ENCODE assay signal across 7 cellular contexts in genomic region chr1:25566730-25567341, GRCh38. TPM values are rescaled to one million over a fixed set of nuclear protein-coding genes. Genes with fewer than 3 reads are reported as not detected.
A peak's percentile ranks its signal among the peaks of the same experiment; 100 is the strongest.
DNase-seq lines count a peak whose midpoint lies in the region; ATAC-seq and TF ChIP-seq lines count a peak whose summit lies in the region.

No MANE protein-coding gene starts in this region.

- no peak overlapping the region for H2AFZ ChIP-seq in HCT116 (ENCODE audit: low read depth, low read length, poor library complexity, severe bottlenecking)

- POLR2A ChIA-PET in HCT116 (lab: Charles Lee): interaction anchor here (0.6 kb wide), 1 partner anchor 24 kb away, joined by 3 read pairs; the partner anchor contains the start of gene LDLRAP1

- intact Hi-C loops in HCT116 (cut with micrococcal nuclease): no loop called here
- intact Hi-C loops in head of caudate nucleus (cut with DNase I): no loop called here

- peak overlapping the region; percentile 96 for H3K27ac ChIP-seq in HCT116 (ENCODE audit: low read depth, low read length)

- DNase-seq in HCT116 (ENCODE audit: low read depth, low spot score) (no peak), head of caudate nucleus (peak; percentile 45 to 90 (median 74)), smooth muscle cell of the brain vasculature (ENCODE audit: low read depth, low spot score) (peak; percentile 83), NCI-H2107 treated with DMSO at 0.1 percent for 48 hours (lab: John Stamatoyannopoulos, UW; ENCODE audit: unreplicated experiment) (no peak), SIG-M5 (lab: John Stamatoyannopoulos, UW) (no peak), T1000 (lab: John Stamatoyannopoulos, UW) (no peak)
- DNase-seq in activated T-cell treated with anti-CD3 and anti-CD28 coated beads, Interleukin-2, amount 50 U/mL, for 48 hours: peak; percentile 69 to 75

- CTCF ChIA-PET in HCT116 (lab: Charles Lee): interaction anchor here (0.7 kb wide), 1 partner anchor 63 kb away, joined by 3 read pairs; no protein-coding TSS in a partner anchor

- H3K4me2 ChIP-seq in HCT116 (ENCODE audit: low read length): peak overlapping the region; percentile 94

- no peaks in the 10 kb centered on the region for H4K20me1 ChIP-seq in HCT116 (ENCODE audit: insufficient read depth)

- H3K36me3 ChIP-seq in HCT116 (ENCODE audit: control insufficient read depth in 1 of 2, insufficient read depth in 2 of 2, low read length in 2 of 2): peaks cover 5 to 6% of the 10 kb centered on the region in 2 experiments; a peak in 1 of 4 replicates

- RAD21 ChIA-PET in HCT116 (lab: Charles Lee; ENCODE audit: low non-redundant PET in 1 of 2, low total read pairs in 2 of 2, uncharacterized antibody in 2 of 2, unreplicated experiment in 2 of 2): no interaction called here

- TF ChIP-seq CTCF in HCT116 (IDR thresholded peaks at IDR 0.05 in 2 of 3, conservative IDR thresholded peaks at IDR 0.05 in 1 of 3; ENCODE audit: borderline replicate concordance in 1 of 3, insufficient read depth in 1 of 3, low read depth in 2 of 3, low read length in 2 of 3): no peak

- TF ChIP-seq POLR2A in HCT116 (IDR thresholded peaks at IDR 0.05; ENCODE audit: borderline replicate concordance, extremely low read depth, insufficient read depth, insufficient read length): no peak

- H3K4me3 ChIP-seq in HCT116 (replicated peaks in 1 of 2; ENCODE audit: low read depth in 1 of 2, low read length in 2 of 2): no peak overlapping the region

- no peaks in the 10 kb centered on the region for H3K79me2 ChIP-seq in HCT116 (ENCODE audit: insufficient read depth, low read length)

- H3K9me2 ChIP-seq in HCT116 (ENCODE audit: insufficient read depth): no peaks in the 10 kb centered on the region

- H3K9ac ChIP-seq in HCT116 (ENCODE audit: low read length): peak overlapping the region; percentile 69; the same call in 1 of the 2 replicates

- no TSS peak for BruUV-seq in HCT116 (replicated peaks; lab: Mats Ljungman, UMichigan)

- H3K9me3 ChIP-seq in HCT116 (ENCODE audit: control insufficient read depth in 1 of 2, insufficient read depth in 1 of 2, low read depth in 1 of 2, low read length in 2 of 2): no peaks in the 10 kb centered on the region

- no peak for ATAC-seq in HCT116

- H3K27me3 ChIP-seq in HCT116 (ENCODE audit: insufficient read depth, low read length): no peaks in the 10 kb centered on the region

- H3K4me1 ChIP-seq in HCT116 (ENCODE audit: control insufficient read depth in 1 of 2, insufficient read depth in 2 of 2, low read length in 2 of 2): peaks cover 41 to 45% of the 10 kb centered on the region in 2 experiments

- TF ChIP-seq RAD21 in HCT116 (IDR thresholded peaks at IDR 0.05; ENCODE audit: low read depth): no peak

TF ChIP-seq in HCT116, 20 proteins besides CTCF, POLR2A, EP300 and RAD21:
- TF ChIP-seq SP1 (IDR thresholded peaks at IDR 0.05; ENCODE audit: low read depth) (no peak), ELF1 (IDR thresholded peaks at IDR 0.05; ENCODE audit: borderline replicate concordance, low read depth) (no peak), POLR2AphosphoS5 (IDR thresholded peaks at IDR 0.05; ENCODE audit: low read depth, low read length) (no peak), SIN3A (IDR thresholded peaks at IDR 0.05; ENCODE audit: low read depth) (no peak), SRF (IDR thresholded peaks at IDR 0.05; ENCODE audit: low read depth) (no peak), TCF7L2 (IDR thresholded peaks at IDR 0.05; ENCODE audit: borderline replicate concordance, extremely low read depth, insufficient read depth, insufficient read length) (no peak), EZH2 (IDR thresholded peaks at IDR 0.05) (no peak), YY1 (IDR thresholded peaks at IDR 0.05; ENCODE audit: extremely low read depth, insufficient replicate concordance, low read depth, low read length) (no peak), MAX (IDR thresholded peaks at IDR 0.05) (no peak), JUND (IDR thresholded peaks at IDR 0.05) (no peak), ZFX (IDR thresholded peaks at IDR 0.05) (no peak), CBX3 (IDR thresholded peaks at IDR 0.05; ENCODE audit: low read depth) (no peak), FOSL1 (IDR thresholded peaks at IDR 0.05; ENCODE audit: low read depth) (no peak)
- TF ChIP-seq, protein P1, sequence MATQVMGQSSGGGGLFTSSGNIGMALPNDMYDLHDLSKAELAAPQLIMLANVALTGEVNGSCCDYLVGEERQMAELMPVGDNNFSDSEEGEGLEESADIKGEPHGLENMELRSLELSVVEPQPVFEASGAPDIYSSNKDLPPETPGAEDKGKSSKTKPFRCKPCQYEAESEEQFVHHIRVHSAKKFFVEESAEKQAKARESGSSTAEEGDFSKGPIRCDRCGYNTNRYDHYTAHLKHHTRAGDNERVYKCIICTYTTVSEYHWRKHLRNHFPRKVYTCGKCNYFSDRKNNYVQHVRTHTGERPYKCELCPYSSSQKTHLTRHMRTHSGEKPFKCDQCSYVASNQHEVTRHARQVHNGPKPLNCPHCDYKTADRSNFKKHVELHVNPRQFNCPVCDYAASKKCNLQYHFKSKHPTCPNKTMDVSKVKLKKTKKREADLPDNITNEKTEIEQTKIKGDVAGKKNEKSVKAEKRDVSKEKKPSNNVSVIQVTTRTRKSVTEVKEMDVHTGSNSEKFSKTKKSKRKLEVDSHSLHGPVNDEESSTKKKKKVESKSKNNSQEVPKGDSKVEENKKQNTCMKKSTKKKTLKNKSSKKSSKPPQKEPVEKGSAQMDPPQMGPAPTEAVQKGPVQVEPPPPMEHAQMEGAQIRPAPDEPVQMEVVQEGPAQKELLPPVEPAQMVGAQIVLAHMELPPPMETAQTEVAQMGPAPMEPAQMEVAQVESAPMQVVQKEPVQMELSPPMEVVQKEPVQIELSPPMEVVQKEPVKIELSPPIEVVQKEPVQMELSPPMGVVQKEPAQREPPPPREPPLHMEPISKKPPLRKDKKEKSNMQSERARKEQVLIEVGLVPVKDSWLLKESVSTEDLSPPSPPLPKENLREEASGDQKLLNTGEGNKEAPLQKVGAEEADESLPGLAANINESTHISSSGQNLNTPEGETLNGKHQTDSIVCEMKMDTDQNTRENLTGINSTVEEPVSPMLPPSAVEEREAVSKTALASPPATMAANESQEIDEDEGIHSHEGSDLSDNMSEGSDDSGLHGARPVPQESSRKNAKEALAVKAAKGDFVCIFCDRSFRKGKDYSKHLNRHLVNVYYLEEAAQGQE (IDR thresholded peaks at IDR 0.05; ENCODE audit: low read depth): no peak

RNA-seq across cellular contexts. Expression of gene LDLRAP1, which starts 23.4 kb away (rescaled TPM):
- total RNA-seq in HCT116 (2021; ENCODE audit: unreplicated experiment): 26.0 TPM
- 21.5 and 24.2 TPM in 2 replicates for polyA plus RNA-seq in HCT116 (2012)

RNA-seq across cellular contexts. Expression of gene MAN1C1, which starts 49.8 kb away (rescaled TPM):
- 1.2 TPM for total RNA-seq in HCT116 (2021; ENCODE audit: unreplicated experiment)
- 0.99 and 1.4 TPM in 2 replicates for polyA plus RNA-seq in HCT116 (2012)

Comparison
In these comparisons a context has a peak if more than half of its experiments do, and no peak if none do; other contexts are left out.
1. DNase-seq: peak in activated T-cell treated with anti-CD3 and anti-CD28 coated beads, Interleukin-2, amount 50 U/mL, for 48 hours (2 of 2), head of caudate nucleus (42 of 42) and smooth muscle cell of the brain vasculature (single experiment); none in HCT116 (single experiment), NCI-H2107 treated with DMSO at 0.1 percent for 48 hours (single experiment), SIG-M5 (single experiment) and T1000 (single experiment).